ENCODE assay signal across 22 cellular contexts in the genomic region with DNA sequence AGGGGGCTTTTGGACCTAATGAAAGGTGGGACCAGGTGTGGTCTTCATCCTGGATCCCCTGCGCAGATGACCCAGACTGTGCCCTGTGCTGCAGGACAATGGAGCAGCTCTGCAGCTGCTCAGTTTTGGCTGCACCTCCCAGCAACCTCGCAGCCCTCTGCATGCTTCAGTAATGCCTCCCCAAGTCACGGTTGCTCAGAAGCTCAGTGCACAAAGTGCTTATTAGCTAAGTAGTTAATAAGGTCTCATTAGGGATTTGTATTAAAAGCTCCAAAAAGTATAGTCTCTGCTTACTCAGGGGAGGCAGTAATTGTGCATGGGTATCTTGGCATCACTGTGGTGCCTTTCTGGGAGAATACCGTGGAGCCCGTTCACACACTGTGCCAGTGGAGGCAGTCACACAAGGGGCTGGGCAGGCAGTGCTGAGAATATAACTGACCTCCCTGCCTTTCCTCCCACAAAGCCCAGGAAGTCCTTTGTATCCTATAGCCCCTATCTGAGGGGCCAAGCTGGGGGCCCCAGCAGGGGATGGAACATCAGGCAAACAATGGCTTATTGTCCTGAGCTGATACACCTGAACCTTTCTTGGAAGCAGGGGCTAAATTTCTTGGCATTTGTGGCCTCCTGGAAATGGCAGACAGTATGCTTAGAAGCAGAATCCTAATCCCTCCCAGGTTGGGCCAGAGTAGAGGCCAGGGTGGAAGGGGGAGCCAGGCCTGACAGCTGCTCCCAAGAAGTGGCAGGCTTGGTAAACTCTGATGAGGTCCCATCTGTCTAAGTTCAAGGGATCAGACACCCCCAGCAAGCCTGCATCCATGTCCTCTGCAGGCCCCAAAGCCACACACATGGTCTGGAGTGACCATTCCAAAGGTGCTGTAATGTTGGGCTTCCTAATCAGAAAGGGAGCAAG.
A peak's percentile ranks its signal among the peaks of the same experiment; 100 is the strongest.
DNase-seq lines count a peak whose midpoint lies in the region; ATAC-seq and TF ChIP-seq lines count a peak whose summit lies in the region.
"Had no signal": no experiment of that assay in that cellular context is flagged by ENCODE, and none has a peak within 500 bp of the region (broad histone marks: within the 10 kb centered on the region; RNA-seq: fewer than 3 reads in every experiment).

No MANE protein-coding gene starts in this region.

- TF ChIP-seq POLR2A in body of pancreas (IDR thresholded peaks at IDR 0.05): no peak

- no peaks in the 10 kb centered on the region for H3K79me2 ChIP-seq in smooth muscle cell (ENCODE audit: low read depth)

- no peak for TF ChIP-seq CTCF in body of pancreas (IDR thresholded peaks at IDR 0.05)
- TF ChIP-seq CTCF in smooth muscle cell (IDR thresholded peaks at IDR 0.05; ENCODE audit: borderline replicate concordance, insufficient read depth, poor library complexity, severe bottlenecking): no peak

- no peak overlapping the region for H2AFZ ChIP-seq in smooth muscle cell (ENCODE audit: low read depth)

- H3K9me3 ChIP-seq in body of pancreas (no peaks in the 10 kb centered on the region), smooth muscle cell (replicated peaks; ENCODE audit: low read depth) (no peaks in the 10 kb centered on the region)
- H3K9me3 ChIP-seq: prostate gland, uterus had no signal

- ATAC-seq in body of pancreas (no peak), GM21723 (IDR thresholded peaks at IDR 0.05; ENCODE audit: unreplicated experiment) (no peak)
- ATAC-seq: esophagus mucosa, left lobe of liver, Right ventricle myocardium inferior, T-cell had no signal

- H3K36me3 ChIP-seq in body of pancreas (replicated peaks in 1 of 2; ENCODE audit: insufficient read depth in 1 of 2, low read depth in 2 of 2) (no peaks in the 10 kb centered on the region), smooth muscle cell (ENCODE audit: low read depth) (no peaks in the 10 kb centered on the region)
- H3K36me3 ChIP-seq: prostate gland, uterus had no signal

- no peak overlapping the region for H3K9ac ChIP-seq in smooth muscle cell (ENCODE audit: low read depth)
- H3K9ac ChIP-seq: KMS-11 had no signal

- H4K20me1 ChIP-seq in smooth muscle cell (ENCODE audit: low read depth): no peaks in the 10 kb centered on the region

- DNase-seq in NCI-H2081 (lab: John Stamatoyannopoulos, UW) (peak; percentile 50 to 69), NCI-H2081 treated with DMSO at 0.1 percent for 48 hours (lab: John Stamatoyannopoulos, UW) (no peak), NCI-H146 treated with DMSO at 0.1 percent for 48 hours (lab: John Stamatoyannopoulos, UW; ENCODE audit: unreplicated experiment) (peak; percentile 80), body of pancreas (no peak), smooth muscle cell (lab: John Stamatoyannopoulos, UW; ENCODE audit: unreplicated experiment) (no peak), NCI-H446 treated with DMSO at 0.1 percent for 48 hours (lab: John Stamatoyannopoulos, UW) (no peak), COLO829 (ENCODE audit: low spot score) (no peak)
- DNase-seq: 8988T; activated CD4-positive, alpha-beta T cell treated with anti-CD3 and anti-CD28 coated beads, Interleukin-2, amount 50 U/mL, for 1 hour; activated CD8-positive, alpha-beta memory T cell treated with anti-CD3 and anti-CD28 coated beads, Interleukin-2, amount 50 U/mL, for 48 hours; activated gamma-delta T cell; effector CD4-positive, alpha-beta T cell; MV-4-11; stimulated activated CD4-positive, alpha-beta T cell treated with anti-CD3 and anti-CD28 coated beads, Interleukin-4, amount 100 ng/mL, for 4 hours; T-cell; uterus had no signal

- H3K27ac ChIP-seq in body of pancreas (peak overlapping the region in 3 of 4 donors; percentile 80 to 85 (median 81)), smooth muscle cell (ENCODE audit: low read depth) (peak overlapping the region; percentile 15)
- H3K27ac ChIP-seq: KMS-11, prostate gland, uterus had no signal

- H3K27me3 ChIP-seq in body of pancreas (no peaks in the 10 kb centered on the region), smooth muscle cell (ENCODE audit: low read depth) (no peaks in the 10 kb centered on the region)
- H3K27me3 ChIP-seq: uterus had no signal

- WGBS in body of pancreas, 2 donors: 32 to 45% methylated on average over 4 to 5 of the region's 5 CpGs
- 49% methylated on average over 5 of the region's 5 CpGs for WGBS in smooth muscle cell (ENCODE audit: low lambda C conversion rate)

- H3K4me2 ChIP-seq in smooth muscle cell: no peak overlapping the region
- H3K4me2 ChIP-seq: KMS-11 had no signal

- H3F3A ChIP-seq in smooth muscle cell (ENCODE audit: low read depth): peaks cover 10% of the 10 kb centered on the region

- H3K4me1 ChIP-seq in body of pancreas: peaks cover 78% of the 10 kb centered on the region
- H3K4me1 ChIP-seq in smooth muscle cell (ENCODE audit: low read depth): peaks cover 9% of the 10 kb centered on the region
- H3K4me1 ChIP-seq: uterus had no signal

- H3K4me3 ChIP-seq in body of pancreas (no peak overlapping the region), smooth muscle cell (no peak overlapping the region)
- H3K4me3 ChIP-seq: prostate gland, uterus had no signal

- intact Hi-C loops in body of pancreas (cut with DNase I): no loop called here

Comparison
In these comparisons a context has a peak if more than half of its experiments do, and no peak if none do; other contexts are left out.
1. DNase-seq: peak in NCI-H2081 (2 of 2) and NCI-H146 treated with DMSO at 0.1 percent for 48 hours (single experiment); none in NCI-H2081 treated with DMSO at 0.1 percent for 48 hours (single experiment), body of pancreas (0 of 4), smooth muscle cell (single experiment), NCI-H446 treated with DMSO at 0.1 percent for 48 hours (single experiment) and COLO829 (single experiment).